Comparison of ENCODE assay signal across 8 cellular contexts in the genomic region with DNA sequence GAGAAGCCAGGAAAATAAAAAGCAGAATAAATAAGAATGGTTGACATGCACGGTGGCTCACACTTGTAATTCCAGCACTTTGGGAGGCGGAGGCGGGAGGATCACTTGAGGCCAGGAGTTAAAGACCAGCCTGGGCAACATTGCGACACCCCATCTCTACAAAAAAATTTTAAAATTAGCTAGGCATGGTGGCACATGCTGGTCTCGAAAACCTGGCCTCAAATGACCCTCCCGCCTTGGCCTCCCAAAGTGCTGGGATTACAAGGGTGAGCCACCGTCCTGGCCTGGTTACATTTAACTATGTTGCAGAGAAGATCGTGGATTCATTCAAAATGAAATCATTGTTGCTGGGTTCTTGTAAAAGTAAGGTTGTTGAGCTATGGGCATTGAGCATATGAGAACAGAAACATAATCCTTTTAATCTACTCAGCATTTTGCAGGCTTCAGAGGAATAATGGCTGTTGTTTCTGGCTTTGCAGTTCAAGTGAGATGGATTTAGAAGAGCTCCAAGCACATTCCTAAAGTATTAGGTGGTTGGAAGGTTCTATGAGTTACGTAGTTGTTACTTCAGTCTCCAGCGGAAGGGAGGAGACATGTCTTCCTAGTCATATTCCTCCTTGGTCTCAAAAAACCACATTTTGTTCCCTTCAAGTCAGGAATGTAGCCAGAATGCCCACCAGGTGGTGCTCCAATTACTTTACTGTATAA. TPM values are rescaled to one million over a fixed set of nuclear protein-coding genes. Genes with fewer than 3 reads are reported as not detected.
DNase-seq lines count a peak whose midpoint lies in the region; ATAC-seq and TF ChIP-seq lines count a peak whose summit lies in the region.

No MANE protein-coding gene starts in this region.

- H3K27ac Mint-ChIP-seq in natural killer cell: no peak overlapping the region
- H3K27ac Mint-ChIP-seq in natural killer cell treated with Interleukin-12 subunit alpha and Interleukin-12 subunit beta and Interleukin-15 and Interleukin-18, amount 100 ng/mL, for 72 hours: no peak overlapping the region
- H3K27ac Mint-ChIP-seq in activated CD8-positive, alpha-beta T cell treated with anti-CD3 and anti-CD28 coated beads for 36 hours: no peak overlapping the region

- POLR2A ChIA-PET in activated CD8-positive, alpha-beta T cell treated with anti-CD3 and anti-CD28 coated beads for 36 hours (lab: Charles Lee): no interaction called here

- peak in 2 of 3 donors; percentile 39 to 53 for ATAC-seq in natural killer cell
- no peak for ATAC-seq in natural killer cell treated with Interleukin-12 subunit alpha and Interleukin-12 subunit beta and Interleukin-15 and Interleukin-18, amount 100 ng/mL, for 72 hours
- no peak for ATAC-seq in activated CD8-positive, alpha-beta T cell treated with anti-CD3 and anti-CD28 coated beads for 36 hours
- no peak for ATAC-seq in HG02678 (IDR thresholded peaks at IDR 0.05; ENCODE audit: unreplicated experiment)
- no peak for ATAC-seq in HG03159 (IDR thresholded peaks at IDR 0.05; ENCODE audit: unreplicated experiment)

- H3K9ac ChIP-seq in rectal smooth muscle tissue (ENCODE audit: low read length): no peak overlapping the region

- no peaks in the 10 kb centered on the region for H3K36me3 Mint-ChIP-seq in natural killer cell
- no peaks in the 10 kb centered on the region for H3K36me3 Mint-ChIP-seq in natural killer cell treated with Interleukin-12 subunit alpha and Interleukin-12 subunit beta and Interleukin-15 and Interleukin-18, amount 100 ng/mL, for 72 hours
- H3K36me3 Mint-ChIP-seq in activated CD8-positive, alpha-beta T cell treated with anti-CD3 and anti-CD28 coated beads for 36 hours (ENCODE audit: low read depth): no peaks in the 10 kb centered on the region

- H3K4me3 ChIP-seq in rectal smooth muscle tissue (ENCODE audit: low read length): no peak overlapping the region

- H3K27me3 ChIP-seq in rectal smooth muscle tissue (ENCODE audit: control insufficient read depth, insufficient read depth, low read length): no peaks in the 10 kb centered on the region

- DNase-seq in natural killer cell (no peak), NCI-H1694 (lab: John Stamatoyannopoulos, UW) (peak; percentile 69), foreskin melanocyte (peak; percentile 56)
- no peak for DNase-seq in natural killer cell treated with Interleukin-12 subunit alpha and Interleukin-12 subunit beta and Interleukin-15 and Interleukin-18, amount 100 ng/mL, for 72 hours (ENCODE audit: low spot score)
- DNase-seq in activated CD8-positive, alpha-beta T cell treated with anti-CD3 and anti-CD28 coated beads for 36 hours: peak; percentile 57

- TF ChIP-seq CTCF in natural killer cell (IDR thresholded peaks at IDR 0.05): peak; percentile 34
- TF ChIP-seq CTCF in activated CD8-positive, alpha-beta T cell treated with anti-CD3 and anti-CD28 coated beads for 36 hours (IDR thresholded peaks at IDR 0.05): no peak

- CTCF ChIA-PET in activated CD8-positive, alpha-beta T cell treated with anti-CD3 and anti-CD28 coated beads for 36 hours (lab: Charles Lee): interaction anchor here (0.6 to 5.0 kb wide), 7 partner anchors 9 to 78 kb away, joined by 3 to 52 read pairs (median 3); a partner anchor contains a TSS

- peaks cover 41% of the 10 kb centered on the region for H3K4me1 ChIP-seq in rectal smooth muscle tissue (ENCODE audit: control insufficient read depth, insufficient read depth, low read length)

- H3K9me3 Mint-ChIP-seq in natural killer cell: no peaks in the 10 kb centered on the region
- no peaks in the 10 kb centered on the region for H3K9me3 Mint-ChIP-seq in natural killer cell treated with Interleukin-12 subunit alpha and Interleukin-12 subunit beta and Interleukin-15 and Interleukin-18, amount 100 ng/mL, for 72 hours
- H3K9me3 Mint-ChIP-seq in activated CD8-positive, alpha-beta T cell treated with anti-CD3 and anti-CD28 coated beads for 36 hours: no peaks in the 10 kb centered on the region

- H3K27ac ChIP-seq in rectal smooth muscle tissue (ENCODE audit: low read depth, low read length): peak overlapping the region; percentile 61

- intact Hi-C loops in natural killer cell (cut with micrococcal nuclease): loop anchor here (1.0 kb wide), 1 partner anchor 49 kb away; no protein-coding TSS in a partner anchor
- intact Hi-C loops in activated CD8-positive, alpha-beta T cell treated with anti-CD3 and anti-CD28 coated beads for 36 hours (cut with micrococcal nuclease): loop anchor here (5.0 kb wide), 1 partner anchor 50 kb away; a partner anchor contains a TSS

- H3K36me3 ChIP-seq in rectal smooth muscle tissue (ENCODE audit: control insufficient read depth, insufficient read depth, low read length): no peaks in the 10 kb centered on the region

- no peaks in the 10 kb centered on the region for H3K4me1 Mint-ChIP-seq in natural killer cell
- H3K4me1 Mint-ChIP-seq in natural killer cell treated with Interleukin-12 subunit alpha and Interleukin-12 subunit beta and Interleukin-15 and Interleukin-18, amount 100 ng/mL, for 72 hours (ENCODE audit: low read depth in 2 of 2): no peaks in the 10 kb centered on the region
- H3K4me1 Mint-ChIP-seq in activated CD8-positive, alpha-beta T cell treated with anti-CD3 and anti-CD28 coated beads for 36 hours (ENCODE audit: low read depth): peaks cover 13% of the 10 kb centered on the region

- H3K4me3 Mint-ChIP-seq in natural killer cell: no peak overlapping the region
- H3K4me3 Mint-ChIP-seq in natural killer cell treated with Interleukin-12 subunit alpha and Interleukin-12 subunit beta and Interleukin-15 and Interleukin-18, amount 100 ng/mL, for 72 hours: no peak overlapping the region
- H3K4me3 Mint-ChIP-seq in activated CD8-positive, alpha-beta T cell treated with anti-CD3 and anti-CD28 coated beads for 36 hours: no peak overlapping the region

- peaks cover 15 to 25% of the 10 kb centered on the region in 2 donors for H3K27me3 Mint-ChIP-seq in natural killer cell (ENCODE audit: low read depth in 2 of 2)
- peaks cover 11 to 18% of the 10 kb centered on the region in 2 donors for H3K27me3 Mint-ChIP-seq in natural killer cell treated with Interleukin-12 subunit alpha and Interleukin-12 subunit beta and Interleukin-15 and Interleukin-18, amount 100 ng/mL, for 72 hours
- peaks cover 11% of the 10 kb centered on the region for H3K27me3 Mint-ChIP-seq in activated CD8-positive, alpha-beta T cell treated with anti-CD3 and anti-CD28 coated beads for 36 hours

RNA-seq across cellular contexts. Expression of a gene that starts 45.6 kb away (rescaled TPM):
- 1 to 10 TPM in 1 of 3 donors, under 1 TPM in 2; 0.31 to 1.3 (median 0.77) TPM for total RNA-seq in natural killer cell
- total RNA-seq in natural killer cell treated with Interleukin-12 subunit alpha and Interleukin-12 subunit beta and Interleukin-15 and Interleukin-18, amount 100 ng/mL, for 72 hours: 1 to 10 TPM; 1.7 to 2.7 TPM
- total RNA-seq in activated CD8-positive, alpha-beta T cell treated with anti-CD3 and anti-CD28 coated beads for 36 hours: 1 to 10 TPM; 1.2 to 1.3 TPM

RNA-seq across cellular contexts. Expression of a gene that starts 49.7 kb away (rescaled TPM):
- 10 to 100 TPM; 16.0 to 27.5 (median 18.3) TPM for total RNA-seq in natural killer cell
- total RNA-seq in natural killer cell treated with Interleukin-12 subunit alpha and Interleukin-12 subunit beta and Interleukin-15 and Interleukin-18, amount 100 ng/mL, for 72 hours: 10 to 100 TPM; 29.1 to 57.3 TPM
- total RNA-seq in activated CD8-positive, alpha-beta T cell treated with anti-CD3 and anti-CD28 coated beads for 36 hours: 10 to 100 TPM; 41.8 to 42.0 TPM

Comparison
In these comparisons a context has a peak if more than half of its experiments do, and no peak if none do; other contexts are left out.
1. ATAC-seq: peak in natural killer cell (2 of 3); none in natural killer cell treated with Interleukin-12 subunit alpha and Interleukin-12 subunit beta and Interleukin-15 and Interleukin-18, amount 100 ng/mL, for 72 hours (0 of 2), activated CD8-positive, alpha-beta T cell treated with anti-CD3 and anti-CD28 coated beads for 36 hours (single experiment), HG02678 (single experiment) and HG03159 (single experiment).
2. DNase-seq: peak in NCI-H1694 (single experiment), activated CD8-positive, alpha-beta T cell treated with anti-CD3 and anti-CD28 coated beads for 36 hours (single experiment) and foreskin melanocyte (single experiment); none in natural killer cell (single experiment) and natural killer cell treated with Interleukin-12 subunit alpha and Interleukin-12 subunit beta and Interleukin-15 and Interleukin-18, amount 100 ng/mL, for 72 hours (single experiment).